Comparison of ENCODE assay signal across 24 cellular contexts in genomic region chr12:116141833-116142162, GRCh38.
DNase-seq lines count a peak whose midpoint lies in the region; ATAC-seq lines count a peak whose summit lies in the region.
"Had no signal": no experiment of that assay in that cellular context is flagged by ENCODE, and none has a peak within 500 bp of the region (broad histone marks: within the 10 kb centered on the region; RNA-seq: fewer than 3 reads in every experiment).

No MANE protein-coding gene starts in this region.

- H3K4me1 ChIP-seq in CD4-positive, CD25-positive, alpha-beta regulatory T cell (ENCODE audit: control insufficient read depth, insufficient read depth, low read length, poor library complexity, severe bottlenecking) = peaks cover 18% of the 10 kb centered on the region
- peaks cover 0 to 5% of the 10 kb centered on the region in 2 experiments for H3K4me1 ChIP-seq in trophoblast cell (ENCODE audit: control insufficient read depth in 1 of 2, insufficient read depth in 2 of 2, low read length in 2 of 2)

- H3K27ac ChIP-seq in CD4-positive, CD25-positive, alpha-beta regulatory T cell (ENCODE audit: insufficient read depth, low read length, poor library complexity, severe bottlenecking) = no peak overlapping the region
- no peak overlapping the region for H3K27ac ChIP-seq in trophoblast cell (ENCODE audit: low read depth, low read length)
- H3K27ac ChIP-seq: gastrocnemius medialis, hepatocyte, left lung, uterus had no signal

- no peak overlapping the region for H3K14ac ChIP-seq in trophoblast cell (ENCODE audit: low read length)

- H3K79me1 ChIP-seq in trophoblast cell (ENCODE audit: low read length) = peaks cover 1% of the 10 kb centered on the region

- no peak overlapping the region for H3K9ac ChIP-seq in trophoblast cell (ENCODE audit: low read length)

- no peaks in the 10 kb centered on the region for H3K27me3 Mint-ChIP-seq in activated CD4-positive, alpha-beta T cell treated with anti-CD3 and anti-CD28 coated beads for 36 hours
- no peaks in the 10 kb centered on the region for H3K27me3 Mint-ChIP-seq in CD4-positive, CD25-positive, alpha-beta regulatory T cell
- no peaks in the 10 kb centered on the region for H3K27me3 Mint-ChIP-seq in activated T-helper 1 cell treated with anti-CD3 and anti-CD28 coated beads, Interleukin-12 subunit alpha, Interleukin-12 subunit beta, Interleukin-2, Interleukin-4 antibody, amounts not matched to agents 30 ng/mL and 10 ng/mL and 1 ng/mL, durations not matched to agents 14 hours and 24 hours and 36 hours (ENCODE audit: insufficient read depth)
- H3K27me3 Mint-ChIP-seq: activated naive CD4-positive, alpha-beta T cell treated with anti-CD3 and anti-CD28 coated beads, Interleukin-2, amount 10 ng/mL, durations not matched to agents 7 days and 5 days; progenitor cell of endocrine pancreas had no signal

- H3K18ac ChIP-seq in trophoblast cell (ENCODE audit: low read length) = no peak overlapping the region

- H2AFZ ChIP-seq in trophoblast cell (ENCODE audit: insufficient read depth, low read length, poor library complexity) = no peak overlapping the region
- H2AFZ ChIP-seq: hepatocyte had no signal

- POLR2A ChIA-PET in activated CD4-positive, alpha-beta T cell treated with anti-CD3 and anti-CD28 coated beads for 36 hours (lab: Charles Lee) = no interaction called here

- no peak overlapping the region for H3K4me3 ChIP-seq in CD4-positive, CD25-positive, alpha-beta regulatory T cell (ENCODE audit: low read depth, low read length)
- H3K4me3 ChIP-seq in trophoblast cell (ENCODE audit: low read depth, low read length) = no peak overlapping the region
- H3K4me3 ChIP-seq: gastrocnemius medialis, GM12878, HAP-1, hepatocyte, left lung, uterus had no signal

- no peak overlapping the region for H2BK12ac ChIP-seq in trophoblast cell (ENCODE audit: low read length)

- H2BK120ac ChIP-seq in trophoblast cell (ENCODE audit: insufficient read depth, low read length, poor library complexity) = no peak overlapping the region

- no peak overlapping the region for H4K12ac ChIP-seq in trophoblast cell (ENCODE audit: low read depth, low read length)

- no peak for DNase-seq in activated CD4-positive, alpha-beta T cell treated with anti-CD3 and anti-CD28 coated beads for 36 hours
- DNase-seq in activated CD4-positive, alpha-beta T cell treated with anti-CD3 and anti-CD28 coated beads for 4 hours = no peak
- no peak for DNase-seq in CD4-positive, CD25-positive, alpha-beta regulatory T cell
- no peak for DNase-seq in activated T-helper 1 cell treated with anti-CD3 and anti-CD28 coated beads, Interleukin-12 subunit alpha, Interleukin-12 subunit beta, Interleukin-2, Interleukin-4 antibody, amounts not matched to agents 30 ng/mL and 10 ng/mL and 1 ng/mL, durations not matched to agents 14 hours and 24 hours and 36 hours (ENCODE audit: low spot score)
- DNase-seq in trophoblast cell = no peak
- DNase-seq in cerebellum (ENCODE audit: low spot score) = no peak
- DNase-seq in activated gamma-delta T cell (lab: John Stamatoyannopoulos, UW) = no peak
- DNase-seq: activated naive CD4-positive, alpha-beta T cell treated with anti-CD3 and anti-CD28 coated beads, Interleukin-2, amount 10 ng/mL, durations not matched to agents 7 days and 5 days; activated T-cell treated with anti-CD3 and anti-CD28 coated beads, Interleukin-2, amount 50 U/mL, for 4 hours; caudate nucleus; gastrocnemius medialis; left lung; NCI-H1092; NCI-H187; NCI-H2227 treated with DMSO at 0.1 percent for 48 hours; substantia nigra; uterus had no signal

- H3K79me2 ChIP-seq in trophoblast cell (ENCODE audit: control insufficient read depth, insufficient read depth, low read length, poor library complexity) = peaks cover 18% of the 10 kb centered on the region

- intact Hi-C loops in activated CD4-positive, alpha-beta T cell treated with anti-CD3 and anti-CD28 coated beads for 36 hours (cut with DNase I, micrococcal nuclease) = loop anchor here (1.0 to 5.0 kb wide), 8 partner anchors 53 to 458 kb away; partner anchors contain the start of gene MED13L (in 2 of the 2)
- intact Hi-C loops in activated T-helper 1 cell treated with anti-CD3 and anti-CD28 coated beads, Interleukin-12 subunit alpha, Interleukin-12 subunit beta, Interleukin-2, Interleukin-4 antibody, amounts not matched to agents 30 ng/mL and 10 ng/mL and 1 ng/mL, durations not matched to agents 14 hours and 24 hours and 36 hours (cut with micrococcal nuclease) = loop anchor here (2.0 to 10.0 kb wide), 5 partner anchors 135 to 563 kb away; partner anchors contain the start of genes MAP1LC3B2 and MED13L

- H3K4me1 Mint-ChIP-seq in activated CD4-positive, alpha-beta T cell treated with anti-CD3 and anti-CD28 coated beads for 36 hours = peaks cover 65% of the 10 kb centered on the region
- H3K4me1 Mint-ChIP-seq in CD4-positive, CD25-positive, alpha-beta regulatory T cell = peaks cover 36 to 60% (median 47%) of the 10 kb centered on the region in 4 donors
- H3K4me1 Mint-ChIP-seq in activated T-helper 1 cell treated with anti-CD3 and anti-CD28 coated beads, Interleukin-12 subunit alpha, Interleukin-12 subunit beta, Interleukin-2, Interleukin-4 antibody, amounts not matched to agents 30 ng/mL and 10 ng/mL and 1 ng/mL, durations not matched to agents 14 hours and 24 hours and 36 hours (ENCODE audit: low read depth) = peaks cover 61% of the 10 kb centered on the region

- no peak overlapping the region for H4K91ac ChIP-seq in trophoblast cell (ENCODE audit: low read depth, low read length)

- no peak overlapping the region for H2AK5ac ChIP-seq in trophoblast cell (ENCODE audit: low read length)

- H3K36me3 Mint-ChIP-seq in activated CD4-positive, alpha-beta T cell treated with anti-CD3 and anti-CD28 coated beads for 36 hours (ENCODE audit: low read depth) = no peaks in the 10 kb centered on the region
- H3K36me3 Mint-ChIP-seq in CD4-positive, CD25-positive, alpha-beta regulatory T cell = no peaks in the 10 kb centered on the region
- H3K36me3 Mint-ChIP-seq in activated T-helper 1 cell treated with anti-CD3 and anti-CD28 coated beads, Interleukin-12 subunit alpha, Interleukin-12 subunit beta, Interleukin-2, Interleukin-4 antibody, amounts not matched to agents 30 ng/mL and 10 ng/mL and 1 ng/mL, durations not matched to agents 14 hours and 24 hours and 36 hours (ENCODE audit: low read depth) = no peaks in the 10 kb centered on the region
- H3K36me3 Mint-ChIP-seq: mesothelial cell of epicardium had no signal

- ATAC-seq in activated CD4-positive, alpha-beta T cell treated with anti-CD3 and anti-CD28 coated beads for 36 hours = no peak
- ATAC-seq in CD4-positive, CD25-positive, alpha-beta regulatory T cell (ENCODE audit: low read depth in 2 of 2) = no peak
- ATAC-seq in HG03442 (IDR thresholded peaks at IDR 0.05; ENCODE audit: unreplicated experiment) = no peak
- ATAC-seq: activated T-cell treated with anti-CD3 and anti-CD28 coated beads, Interleukin-2, amount 50 U/mL, for 4 hours; gastrocnemius medialis; HepG2 had no signal

- no peak overlapping the region for H3K4me3 Mint-ChIP-seq in activated CD4-positive, alpha-beta T cell treated with anti-CD3 and anti-CD28 coated beads for 36 hours
- peak overlapping the region in 1 of 4 donors; percentile 10 for H3K4me3 Mint-ChIP-seq in CD4-positive, CD25-positive, alpha-beta regulatory T cell
- no peak overlapping the region for H3K4me3 Mint-ChIP-seq in activated T-helper 1 cell treated with anti-CD3 and anti-CD28 coated beads, Interleukin-12 subunit alpha, Interleukin-12 subunit beta, Interleukin-2, Interleukin-4 antibody, amounts not matched to agents 30 ng/mL and 10 ng/mL and 1 ng/mL, durations not matched to agents 14 hours and 24 hours and 36 hours
- H3K4me3 Mint-ChIP-seq: activated naive CD4-positive, alpha-beta T cell treated with anti-CD3 and anti-CD28 coated beads, Interleukin-2, amount 10 ng/mL, durations not matched to agents 7 days and 5 days; activated T-cell treated with anti-CD3 and anti-CD28 coated beads, Interleukin-2, amount 50 U/mL, for 4 hours; mesothelial cell of epicardium had no signal

- H3K36me3 ChIP-seq in CD4-positive, CD25-positive, alpha-beta regulatory T cell (ENCODE audit: control insufficient read depth, insufficient read depth, low read length) = no peaks in the 10 kb centered on the region
- no peaks in the 10 kb centered on the region for H3K36me3 ChIP-seq in trophoblast cell (ENCODE audit: control insufficient read depth in 1 of 2, insufficient read depth in 2 of 2, low read length in 2 of 2)
- H3K36me3 ChIP-seq: gastrocnemius medialis, HAP-1, left lung, uterus had no signal

- no peak overlapping the region for H3K4me2 ChIP-seq in trophoblast cell (ENCODE audit: low read length)
- H3K4me2 ChIP-seq: hepatocyte had no signal

- WGBS in trophoblast cell (ENCODE audit: extremely low coverage, insufficient coverage, insufficient read length) = no CpG with 5 or more reads among the region's 2 CpGs

- no peak overlapping the region for H2BK5ac ChIP-seq in trophoblast cell (ENCODE audit: low read depth, low read length, poor library complexity)

- H3K27me3 ChIP-seq in CD4-positive, CD25-positive, alpha-beta regulatory T cell (ENCODE audit: control insufficient read depth, insufficient read depth, low read length) = no peaks in the 10 kb centered on the region
- no peaks in the 10 kb centered on the region for H3K27me3 ChIP-seq in trophoblast cell (ENCODE audit: insufficient read depth, low read length)
- H3K27me3 ChIP-seq: gastrocnemius medialis, hepatocyte, left lung, uterus had no signal

- peak overlapping the region; percentile 64 for H3K27ac Mint-ChIP-seq in activated CD4-positive, alpha-beta T cell treated with anti-CD3 and anti-CD28 coated beads for 36 hours
- peak overlapping the region in 2 of 3 donors; percentile 21 to 27 for H3K27ac Mint-ChIP-seq in CD4-positive, CD25-positive, alpha-beta regulatory T cell
- peak overlapping the region; percentile 7 for H3K27ac Mint-ChIP-seq in activated T-helper 1 cell treated with anti-CD3 and anti-CD28 coated beads, Interleukin-12 subunit alpha, Interleukin-12 subunit beta, Interleukin-2, Interleukin-4 antibody, amounts not matched to agents 30 ng/mL and 10 ng/mL and 1 ng/mL, durations not matched to agents 14 hours and 24 hours and 36 hours
- H3K27ac Mint-ChIP-seq: activated naive CD4-positive, alpha-beta T cell treated with anti-CD3 and anti-CD28 coated beads, Interleukin-2, amount 10 ng/mL, durations not matched to agents 7 days and 5 days; progenitor cell of endocrine pancreas had no signal

- H3K9me3 Mint-ChIP-seq in activated CD4-positive, alpha-beta T cell treated with anti-CD3 and anti-CD28 coated beads for 36 hours (ENCODE audit: low read depth) = no peaks in the 10 kb centered on the region
- no peaks in the 10 kb centered on the region for H3K9me3 Mint-ChIP-seq in CD4-positive, CD25-positive, alpha-beta regulatory T cell
- H3K9me3 Mint-ChIP-seq in activated T-helper 1 cell treated with anti-CD3 and anti-CD28 coated beads, Interleukin-12 subunit alpha, Interleukin-12 subunit beta, Interleukin-2, Interleukin-4 antibody, amounts not matched to agents 30 ng/mL and 10 ng/mL and 1 ng/mL, durations not matched to agents 14 hours and 24 hours and 36 hours = no peaks in the 10 kb centered on the region
- H3K9me3 Mint-ChIP-seq: activated naive CD4-positive, alpha-beta T cell treated with anti-CD3 and anti-CD28 coated beads, Interleukin-2, amount 10 ng/mL, durations not matched to agents 7 days and 5 days; activated T-cell treated with anti-CD3 and anti-CD28 coated beads, Interleukin-2, amount 50 U/mL, for 4 hours; mesothelial cell of epicardium had no signal

- H3K4ac ChIP-seq in trophoblast cell (ENCODE audit: low read depth, low read length) = peak overlapping the region; percentile 24

- no peak overlapping the region for H3K23ac ChIP-seq in trophoblast cell (ENCODE audit: low read length)

- H4K8ac ChIP-seq in trophoblast cell (ENCODE audit: low read depth, low read length) = no peak overlapping the region

- CTCF ChIA-PET in activated CD4-positive, alpha-beta T cell treated with anti-CD3 and anti-CD28 coated beads for 36 hours (lab: Charles Lee) = interaction anchor here (0.6 to 2.4 kb wide), 16 partner anchors 9 to 567 kb away, joined by 3 to 12 read pairs (median 4); no protein-coding TSS in a partner anchor

- H3K9me3 ChIP-seq in CD4-positive, CD25-positive, alpha-beta regulatory T cell (ENCODE audit: control insufficient read depth in 2 of 2, low read length in 2 of 2) = no peaks in the 10 kb centered on the region
- no peaks in the 10 kb centered on the region for H3K9me3 ChIP-seq in trophoblast cell (ENCODE audit: insufficient read depth, low read depth, low read length)
- H3K9me3 ChIP-seq: gastrocnemius medialis, HAP-1, left lung, uterus had no signal

Comparison
In these comparisons a context has a peak if more than half of its experiments do, and no peak if none do; other contexts are left out.
1. H3K27ac Mint-ChIP-seq: peak in every context shown above with its lines; median percentile 64 in activated CD4-positive, alpha-beta T cell treated with anti-CD3 and anti-CD28 coated beads for 36 hours; 24 in CD4-positive, CD25-positive, alpha-beta regulatory T cell; 7 in activated T-helper 1 cell treated with anti-CD3 and anti-CD28 coated beads, Interleukin-12 subunit alpha, Interleukin-12 subunit beta, Interleukin-2, Interleukin-4 antibody, amounts not matched to agents 30 ng/mL and 10 ng/mL and 1 ng/mL, durations not matched to agents 14 hours and 24 hours and 36 hours.